10 cellular contexts compared by ENCODE assay signal in genomic region chr10:124697443-124697836, GRCh38. TPM values are rescaled to one million over a fixed set of nuclear protein-coding genes. Genes with fewer than 3 reads are reported as not detected.
DNase-seq lines count a peak whose midpoint lies in the region; ATAC-seq and TF ChIP-seq lines count a peak whose summit lies in the region.
"Had no signal": no experiment of that assay in that cellular context is flagged by ENCODE, and none has a peak within 500 bp of the region (broad histone marks: within the 10 kb centered on the region; RNA-seq: fewer than 3 reads in every experiment).

No MANE protein-coding gene starts in this region.

- WGBS in endodermal cell (ENCODE audit: insufficient coverage in 1 of 2, insufficient read length in 1 of 2), 2 experiments, result 97% methylated on average over 8 of the region's 8 CpGs; no CpG with 5 or more reads in 1 of the 2 experiments
- 95% methylated on average over 7 to 8 of the region's 8 CpGs for WGBS in body of pancreas, 2 donors

- TF ChIP-seq CTCF in GM06990 (IDR thresholded peaks at IDR 0.05; ENCODE audit: insufficient read depth, low read length, poor library complexity, severe bottlenecking) (no peak), Peyer's patch (IDR thresholded peaks at IDR 0.05) (no peak), endodermal cell (conservative IDR thresholded peaks at IDR 0.05) (no peak), body of pancreas (IDR thresholded peaks at IDR 0.05) (no peak), brain microvascular endothelial cell (IDR thresholded peaks at IDR 0.05; ENCODE audit: low read depth, low read length, missing control alignments) (no peak)

- peaks cover 6% of the 10 kb centered on the region for H3K4me1 Mint-ChIP-seq in endodermal cell
- peaks cover 98% of the 10 kb centered on the region for H3K4me1 Mint-ChIP-seq in stimulated activated memory B cell treated with anti-CD40 and anti-IgM and Interleukin-4, amounts not matched to agents 10 μg/mL and 1 μg/mL and 100 μg/mL, for 72 hours

- H3K27me3 ChIP-seq in GM06990 (replicated peaks; ENCODE audit: control insufficient read depth, insufficient read depth, low read length), result no peaks in the 10 kb centered on the region
- H3K27me3 ChIP-seq in Peyer's patch, result no peaks in the 10 kb centered on the region
- H3K27me3 ChIP-seq in endodermal cell (ENCODE audit: control insufficient read depth, insufficient read depth, low read length, poor library complexity, severe bottlenecking), result no peaks in the 10 kb centered on the region
- no peaks in the 10 kb centered on the region for H3K27me3 ChIP-seq in body of pancreas
- no peaks in the 10 kb centered on the region for H3K27me3 ChIP-seq in brain microvascular endothelial cell (replicated peaks)

- H3K27ac ChIP-seq in Peyer's patch, result peak overlapping the region; percentile 66 to 83 (median 76)
- no peak overlapping the region for H3K27ac ChIP-seq in endodermal cell (ENCODE audit: low read depth, low read length)
- no peak overlapping the region for H3K27ac ChIP-seq in body of pancreas
- H3K27ac ChIP-seq in brain microvascular endothelial cell, result no peak overlapping the region

- H3K36me3 Mint-ChIP-seq in endodermal cell (ENCODE audit: low read depth), result peaks cover 11% of the 10 kb centered on the region
- H3K36me3 Mint-ChIP-seq in stimulated activated memory B cell treated with anti-CD40 and anti-IgM and Interleukin-4, amounts not matched to agents 10 μg/mL and 1 μg/mL and 100 μg/mL, for 72 hours, result peaks cover 32% of the 10 kb centered on the region

- H3K9me3 Mint-ChIP-seq in endodermal cell, result no peaks in the 10 kb centered on the region
- H3K9me3 Mint-ChIP-seq in stimulated activated memory B cell treated with anti-CD40 and anti-IgM and Interleukin-4, amounts not matched to agents 10 μg/mL and 1 μg/mL and 100 μg/mL, for 72 hours, result no peaks in the 10 kb centered on the region

- in situ Hi-C loops in brain microvascular endothelial cell (cut with HindIII; ENCODE audit: low pct_ligation_motif_present, low sequenced_read_pairs), result no loop called here

- H3K27me3 Mint-ChIP-seq in endodermal cell (ENCODE audit: insufficient read depth), result no peaks in the 10 kb centered on the region
- no peaks in the 10 kb centered on the region for H3K27me3 Mint-ChIP-seq in stimulated activated memory B cell treated with anti-CD40 and anti-IgM and Interleukin-4, amounts not matched to agents 10 μg/mL and 1 μg/mL and 100 μg/mL, for 72 hours

- H3K27ac Mint-ChIP-seq in endodermal cell, result peak overlapping the region; percentile 63
- H3K27ac Mint-ChIP-seq in stimulated activated memory B cell treated with anti-CD40 and anti-IgM and Interleukin-4, amounts not matched to agents 10 μg/mL and 1 μg/mL and 100 μg/mL, for 72 hours, result peak overlapping the region; percentile 100

- no peak overlapping the region for H3K4me3 ChIP-seq in GM06990 (replicated peaks; ENCODE audit: low read depth, low read length)
- H3K4me3 ChIP-seq in Peyer's patch, result no peak overlapping the region
- no peak overlapping the region for H3K4me3 ChIP-seq in endodermal cell (ENCODE audit: low read length)
- H3K4me3 ChIP-seq in body of pancreas, result no peak overlapping the region
- H3K4me3 ChIP-seq in brain microvascular endothelial cell (ENCODE audit: low read depth, low read length), result no peak overlapping the region

- no peaks in the 10 kb centered on the region for H3K9me3 ChIP-seq in Peyer's patch
- no peaks in the 10 kb centered on the region for H3K9me3 ChIP-seq in endodermal cell (ENCODE audit: control insufficient read depth, low read length)
- H3K9me3 ChIP-seq in body of pancreas, result no peaks in the 10 kb centered on the region

- H3K4me1 ChIP-seq in Peyer's patch, result peaks cover 3 to 61% (median 57%) of the 10 kb centered on the region in 4 donors
- no peaks in the 10 kb centered on the region for H3K4me1 ChIP-seq in endodermal cell (ENCODE audit: control insufficient read depth, insufficient read depth, low read length)
- H3K4me1 ChIP-seq in body of pancreas, result peaks cover 41% of the 10 kb centered on the region

- intact Hi-C loops in body of pancreas (cut with DNase I), result no loop called here

- H3K9ac ChIP-seq in endodermal cell (ENCODE audit: extremely low read depth, low read length, poor library complexity, severe bottlenecking), result no peak overlapping the region

- DNase-seq in GM06990 (ENCODE audit: extremely low read depth, insufficient read length) (peak; percentile 34), Peyer's patch (peak in 1 of 3 donors; percentile 29), endodermal cell (no peak), body of pancreas (no peak), brain microvascular endothelial cell (no peak)
- DNase-seq: activated CD4-positive, alpha-beta T cell treated with anti-CD3 and anti-CD28 coated beads for 1 hour; NCI-H446; occipital lobe had no signal

- TF ChIP-seq POLR2A in Peyer's patch (IDR thresholded peaks at IDR 0.05), result no peak
- no peak for TF ChIP-seq POLR2A in body of pancreas (IDR thresholded peaks at IDR 0.05)

- H3K4me3 Mint-ChIP-seq in endodermal cell, result no peak overlapping the region
- H3K4me3 Mint-ChIP-seq in stimulated activated memory B cell treated with anti-CD40 and anti-IgM and Interleukin-4, amounts not matched to agents 10 μg/mL and 1 μg/mL and 100 μg/mL, for 72 hours, result peak overlapping the region; percentile 67

- no peak for ATAC-seq in stimulated activated memory B cell treated with anti-CD40 and anti-IgM and Interleukin-4, amounts not matched to agents 10 μg/mL and 1 μg/mL and 100 μg/mL, for 72 hours
- ATAC-seq in GM21423 (IDR thresholded peaks at IDR 0.05; ENCODE audit: unreplicated experiment), result no peak
- no peak for ATAC-seq in body of pancreas

- H3K36me3 ChIP-seq in GM06990 (ENCODE audit: control insufficient read depth, insufficient read depth, low read length), result peaks cover 8% of the 10 kb centered on the region
- H3K36me3 ChIP-seq in Peyer's patch, result peaks cover 0 to 18% (median 0%) of the 10 kb centered on the region in 3 donors
- peaks cover 20% of the 10 kb centered on the region for H3K36me3 ChIP-seq in endodermal cell (ENCODE audit: control insufficient read depth, insufficient read depth, low read length)
- no peaks in the 10 kb centered on the region for H3K36me3 ChIP-seq in body of pancreas (replicated peaks in 1 of 2; ENCODE audit: insufficient read depth in 1 of 2, low read depth in 2 of 2)
- peaks cover 6% of the 10 kb centered on the region for H3K36me3 ChIP-seq in brain microvascular endothelial cell (replicated peaks)

RNA-seq across cellular contexts. Expression of gene FAM53B, which starts 46.7 kb away (rescaled TPM):
- total RNA-seq in Peyer's patch, result 10 to 100 TPM; 72.7 to 92.1 (median 80.5) TPM
- 10 to 100 TPM; 19.3 to 22.6 TPM for total RNA-seq in endodermal cell
- 21.4 TPM for polyA plus RNA-seq in endodermal cell (2013, experiment 1 of 2)
- polyA plus RNA-seq in endodermal cell (2013, experiment 2 of 2), result 20.2 TPM
- total RNA-seq in body of pancreas, result 10 to 100 TPM; 17.1 to 21.1 TPM

Comparison
In these comparisons a context has a peak if more than half of its experiments do, and no peak if none do; other contexts are left out.
1. H3K27ac ChIP-seq: peak in Peyer's patch (4 of 4); none in endodermal cell (single experiment), body of pancreas (0 of 4) and brain microvascular endothelial cell (single experiment).